ENCODE assay signal across 12 cellular contexts in genomic region chr5:81140461-81140860, GRCh38.
DNase-seq lines count a peak whose midpoint lies in the region; ATAC-seq and TF ChIP-seq lines count a peak whose summit lies in the region.
"Had no signal": no experiment of that assay in that cellular context is flagged by ENCODE, and none has a peak within 500 bp of the region (broad histone marks: within the 10 kb centered on the region; RNA-seq: fewer than 3 reads in every experiment).

No MANE protein-coding gene starts in this region.

- H3K9ac ChIP-seq in DND-41 (ENCODE audit: low read depth, low read length) (no peak overlapping the region), mesenchymal stem cell (ENCODE audit: low read length) (no peak overlapping the region)

- no peaks in the 10 kb centered on the region for H4K20me1 ChIP-seq in DND-41 (ENCODE audit: insufficient read depth, low read length)

- H3K4ac ChIP-seq in mesenchymal stem cell (ENCODE audit: low read depth in 1 of 2, low read length in 2 of 2): no peak overlapping the region

- ATAC-seq in DND-41 (ENCODE audit: insufficient read depth, low read depth) (peak; percentile 12; the same call in 1 of the 3 replicates), SK-N-SH treated with all-trans-retinoic acid at 6 μM for 48 hours (peak; percentile 38; the same call in 2 of the 3 replicates)
- no peak for ATAC-seq in naive thymus-derived CD8-positive, alpha-beta T cell
- ATAC-seq: CD8-positive, alpha-beta T cell; K562 had no signal

- H3K4me1 Mint-ChIP-seq in naive thymus-derived CD8-positive, alpha-beta T cell: peaks cover 0 to 25% (median 14%) of the 10 kb centered on the region in 4 donors
- H3K4me1 Mint-ChIP-seq: B cell had no signal

- no peak overlapping the region for H2AK5ac ChIP-seq in mesenchymal stem cell (ENCODE audit: low read length, severe bottlenecking)

- peaks cover 0 to 4% (median 0%) of the 10 kb centered on the region in 9 donors for H3K9me3 Mint-ChIP-seq in naive thymus-derived CD8-positive, alpha-beta T cell
- H3K9me3 Mint-ChIP-seq: CD8-positive, alpha-beta T cell had no signal

- no peak overlapping the region for H3K4me2 ChIP-seq in DND-41 (ENCODE audit: insufficient read depth, low read length)
- H3K4me2 ChIP-seq in mesenchymal stem cell (ENCODE audit: low read length, poor library complexity, severe bottlenecking): no peak overlapping the region

- peak; percentile 58 for DNase-seq in BE2C
- peak; percentile 9 for DNase-seq in DND-41
- DNase-seq in mesenchymal stem cell: no peak
- no peak for DNase-seq in OCI-M2 (lab: John Stamatoyannopoulos, UW; ENCODE audit: unreplicated experiment)
- no peak for DNase-seq in naive thymus-derived CD8-positive, alpha-beta T cell
- no peak for DNase-seq in HAP-1 (ENCODE audit: low spot score in 2 of 2)
- DNase-seq: CD8-positive, alpha-beta T cell; NCI-H1694; NCI-H2107 had no signal

- H3K27me3 Mint-ChIP-seq in naive thymus-derived CD8-positive, alpha-beta T cell: no peaks in the 10 kb centered on the region

- H3K9me3 ChIP-seq in BE2C (no peaks in the 10 kb centered on the region), DND-41 (ENCODE audit: insufficient read depth, low read length, severe bottlenecking) (no peaks in the 10 kb centered on the region), mesenchymal stem cell (ENCODE audit: control insufficient read depth, low read length) (peaks cover 6% of the 10 kb centered on the region), HAP-1 (no peaks in the 10 kb centered on the region)

- no peak overlapping the region for H3K18ac ChIP-seq in mesenchymal stem cell (ENCODE audit: low read depth in 1 of 2, low read length in 2 of 2)

- in situ Hi-C loops in HAP-1 (cut with MboI; ENCODE audit: low sequenced_read_pairs): no loop called here

- H3K27ac Mint-ChIP-seq in naive thymus-derived CD8-positive, alpha-beta T cell: no peak overlapping the region
- H3K27ac Mint-ChIP-seq: B cell; CD8-positive, alpha-beta T cell had no signal

- H3K27ac ChIP-seq in DND-41 (ENCODE audit: low read length) (no peak overlapping the region), mesenchymal stem cell (ENCODE audit: low read length, poor library complexity, severe bottlenecking) (no peak overlapping the region)

- H3K4me1 ChIP-seq in BE2C (peaks cover 19% of the 10 kb centered on the region), DND-41 (ENCODE audit: insufficient read depth, low read length) (0 out of 2 replicates have a peak, but pooled peaks cover 3% of the 10 kb centered on the region), mesenchymal stem cell (ENCODE audit: control insufficient read depth, insufficient read depth, low read depth, low read length) (no peaks in the 10 kb centered on the region), HAP-1 (no peaks in the 10 kb centered on the region)

- no peak overlapping the region for H2BK5ac ChIP-seq in mesenchymal stem cell (ENCODE audit: low read depth, low read length, poor library complexity, severe bottlenecking)

- H2BK12ac ChIP-seq in mesenchymal stem cell (ENCODE audit: low read length in 2 of 2): no peak overlapping the region

- H2BK120ac ChIP-seq in mesenchymal stem cell (ENCODE audit: low read depth, low read length): no peak overlapping the region

- WGBS in mesenchymal stem cell: 89% methylated on average over 3 of the region's 3 CpGs

- TF ChIP-seq CTCF in BE2C (IDR thresholded peaks at IDR 0.05; ENCODE audit: low read depth, low read length) (no peak), DND-41 (IDR thresholded peaks at IDR 0.05; ENCODE audit: borderline replicate concordance, extremely low read depth, low read length, poor library complexity, severe bottlenecking) (no peak)

- no peaks in the 10 kb centered on the region for H3K79me1 ChIP-seq in mesenchymal stem cell (replicated peaks; ENCODE audit: low read length, poor library complexity, severe bottlenecking)

- POLR2A ChIA-PET in naive thymus-derived CD8-positive, alpha-beta T cell (lab: Charles Lee): no interaction called here

- H3K36me3 Mint-ChIP-seq in naive thymus-derived CD8-positive, alpha-beta T cell: peaks cover 29 to 78% (median 50%) of the 10 kb centered on the region in 3 donors

- H3K36me3 ChIP-seq in BE2C (no peaks in the 10 kb centered on the region), DND-41 (ENCODE audit: insufficient read depth, low read length) (no peaks in the 10 kb centered on the region), mesenchymal stem cell (ENCODE audit: control insufficient read depth in 1 of 2, insufficient read depth in 2 of 2, low read depth in 1 of 2, low read length in 2 of 2) (no peaks in the 10 kb centered on the region), HAP-1 (replicated peaks) (no peaks in the 10 kb centered on the region)

- H3K79me2 ChIP-seq in DND-41 (ENCODE audit: insufficient read depth, low read length): no peaks in the 10 kb centered on the region

- H3K27me3 ChIP-seq in BE2C (no peaks in the 10 kb centered on the region), DND-41 (ENCODE audit: insufficient read depth, low read length, poor library complexity) (no peaks in the 10 kb centered on the region), mesenchymal stem cell (ENCODE audit: control insufficient read depth in 1 of 2, insufficient read depth in 1 of 2, low read length in 2 of 2) (no peaks in the 10 kb centered on the region), HAP-1 (ENCODE audit: low read depth) (no peaks in the 10 kb centered on the region)

- no peak overlapping the region for H3K14ac ChIP-seq in mesenchymal stem cell (ENCODE audit: low read length in 2 of 2)

- no peak overlapping the region for H4K91ac ChIP-seq in mesenchymal stem cell (ENCODE audit: low read length)

- no peak overlapping the region for H3K4me3 ChIP-seq in BE2C (ENCODE audit: low read depth, low read length)
- H3K4me3 ChIP-seq in DND-41 (ENCODE audit: low read depth in 1 of 2, low read length in 2 of 2): no peak overlapping the region
- H3K4me3 ChIP-seq in mesenchymal stem cell (ENCODE audit: insufficient read depth in 1 of 2, low read depth in 1 of 2, low read length in 2 of 2): no peak overlapping the region
- H3K4me3 ChIP-seq in HAP-1: no peak overlapping the region
- H3K4me3 ChIP-seq: K562 had no signal

- no peak overlapping the region for H3K23ac ChIP-seq in mesenchymal stem cell (ENCODE audit: low read length in 2 of 2)

- H2AFZ ChIP-seq in DND-41 (ENCODE audit: low read depth, low read length) (no peak overlapping the region), mesenchymal stem cell (ENCODE audit: low read depth, low read length) (no peak overlapping the region)

- peak overlapping the region; percentile 80 for H4K8ac ChIP-seq in mesenchymal stem cell (ENCODE audit: low read length)

- no peak overlapping the region for H2BK15ac ChIP-seq in mesenchymal stem cell (ENCODE audit: low read depth, poor library complexity, severe bottlenecking)

- H3K4me3 Mint-ChIP-seq in naive thymus-derived CD8-positive, alpha-beta T cell: no peak overlapping the region
- H3K4me3 Mint-ChIP-seq: B cell; CD8-positive, alpha-beta T cell had no signal

TF ChIP-seq in SK-N-SH treated with all-trans-retinoic acid at 6 μM for 48 hours, 23 proteins besides CTCF, POLR2A, EP300 and RAD21:
- TF ChIP-seq ZC3H10 (CRISPR knock-in tag; IDR thresholded peaks at IDR 0.05) (no peak), BACH2 (CRISPR knock-in tag; IDR thresholded peaks at IDR 0.05; ENCODE audit: borderline replicate concordance) (no peak), ZNF70 (CRISPR knock-in tag; IDR thresholded peaks at IDR 0.05) (0 out of 2 replicates have a peak, but pooled peaks have one; percentile 24), TCF4 (CRISPR knock-in tag; IDR thresholded peaks at IDR 0.05; ENCODE audit: borderline replicate concordance) (no peak), PPARA (CRISPR knock-in tag; IDR thresholded peaks at IDR 0.05; ENCODE audit: borderline replicate concordance) (no peak)

Comparison
In these comparisons a context has a peak if more than half of its experiments do, and no peak if none do; other contexts are left out.
1. DNase-seq: peak in BE2C (single experiment) and DND-41 (single experiment); none in mesenchymal stem cell (single experiment), OCI-M2 (single experiment), naive thymus-derived CD8-positive, alpha-beta T cell (0 of 10) and HAP-1 (0 of 2).
2. ATAC-seq: peak in DND-41 (single experiment) and SK-N-SH treated with all-trans-retinoic acid at 6 μM for 48 hours (single experiment); none in naive thymus-derived CD8-positive, alpha-beta T cell (0 of 2).